In genomic region chr19:7545904-7546303, GRCh38 we compare ENCODE assay signal across 19 cellular contexts. TPM values are rescaled to one million over a fixed set of nuclear protein-coding genes. Genes with fewer than 3 reads are reported as not detected.
DNase-seq lines count a peak whose midpoint lies in the region; ATAC-seq, FAIRE-seq and TF ChIP-seq lines count a peak whose summit lies in the region.
"Had no signal": no experiment of that assay in that cellular context is flagged by ENCODE, and none has a peak within 500 bp of the region (broad histone marks: within the 10 kb centered on the region; RNA-seq: fewer than 3 reads in every experiment).

No MANE protein-coding gene starts in this region.

- H3K36me3 Mint-ChIP-seq in CD14-positive monocyte: peaks cover 48 to 64% of the 10 kb centered on the region in 2 donors
- peaks cover 57% of the 10 kb centered on the region for H3K36me3 Mint-ChIP-seq in activated CD8-positive, alpha-beta T cell treated with anti-CD3 and anti-CD28 coated beads, Interleukin-2, amount 10 ng/mL, durations not matched to agents 7 days and 5 days (ENCODE audit: low read depth)
- peaks cover 0 to 23% (median 9%) of the 10 kb centered on the region in 5 donors for H3K36me3 Mint-ChIP-seq in naive thymus-derived CD4-positive, alpha-beta T cell

- no peak for TF ChIP-seq POLR2A in GM12891 (IDR thresholded peaks at IDR 0.05; ENCODE audit: low read depth, low read length)

- CTCF ChIA-PET in activated CD8-positive, alpha-beta T cell treated with anti-CD3 and anti-CD28 coated beads, Interleukin-2, amount 10 ng/mL, durations not matched to agents 7 days and 5 days (lab: Charles Lee): interaction anchor here (3.4 kb wide), 1 partner anchor 22 kb away, joined by 18 read pairs; no protein-coding TSS in a partner anchor
- CTCF ChIA-PET in naive thymus-derived CD4-positive, alpha-beta T cell (lab: Charles Lee): no interaction called here

- peaks cover 44% of the 10 kb centered on the region for H3K4me1 Mint-ChIP-seq in CD14-positive monocyte
- peaks cover 54% of the 10 kb centered on the region for H3K4me1 Mint-ChIP-seq in activated CD8-positive, alpha-beta T cell treated with anti-CD3 and anti-CD28 coated beads, Interleukin-2, amount 10 ng/mL, durations not matched to agents 7 days and 5 days (ENCODE audit: low read depth)
- peaks cover 0 to 24% (median 9%) of the 10 kb centered on the region in 7 donors for H3K4me1 Mint-ChIP-seq in naive thymus-derived CD4-positive, alpha-beta T cell

- 73% methylated on average over 1 of the region's 1 CpG for WGBS in right cardiac atrium
- 91 to 100% methylated on average over 1 of the region's 1 CpG for WGBS in pancreas, 2 donors

- H3K9me3 ChIP-seq in naive thymus-derived CD4-positive, alpha-beta T cell (ENCODE audit: control insufficient read depth in 2 of 3, low read length in 3 of 3): no peaks in the 10 kb centered on the region
- H3K9me3 ChIP-seq in right cardiac atrium (ENCODE audit: control insufficient read depth, low read length) (no peaks in the 10 kb centered on the region), pancreas (no peaks in the 10 kb centered on the region)
- H3K9me3 ChIP-seq: prostate gland had no signal

- peak; percentile 78 for DNase-seq in CD14-positive monocyte (ENCODE audit: low spot score)
- DNase-seq in GM12891 (ENCODE audit: insufficient read length, low spot score): no peak
- no peak for DNase-seq in activated CD8-positive, alpha-beta T cell treated with anti-CD3 and anti-CD28 coated beads, Interleukin-2, amount 10 ng/mL, durations not matched to agents 7 days and 5 days
- no peak for DNase-seq in naive thymus-derived CD4-positive, alpha-beta T cell
- no peak for DNase-seq in DMS79 treated with DMSO at 0.1 percent for 48 hours (lab: John Stamatoyannopoulos, UW)
- no peak for DNase-seq in right cardiac atrium
- DNase-seq in pancreas: no peak
- DNase-seq: activated CD8-positive, alpha-beta memory T cell treated with anti-CD3 and anti-CD28 coated beads, Interleukin-2, amount 50 U/mL, for 48 hours; amniotic stem cell; C1 segment of cervical spinal cord; foreskin fibroblast; NCI-H1694; NCI-H446; substantia nigra had no signal

- H3K36me3 ChIP-seq in naive thymus-derived CD4-positive, alpha-beta T cell (ENCODE audit: control insufficient read depth in 2 of 3, insufficient read depth in 3 of 3, low read length in 3 of 3): peaks cover 0 to 41% (median 0%) of the 10 kb centered on the region in 3 experiments
- peaks cover 0 to 8% (median 5%) of the 10 kb centered on the region in 3 donors for H3K36me3 ChIP-seq in pancreas

- H3K4me1 ChIP-seq in naive thymus-derived CD4-positive, alpha-beta T cell (ENCODE audit: control insufficient read depth in 2 of 2, insufficient read depth in 2 of 2, low read length in 2 of 2): no peaks in the 10 kb centered on the region
- H3K4me1 ChIP-seq in right cardiac atrium (ENCODE audit: control insufficient read depth, insufficient read depth, low read length) (no peaks in the 10 kb centered on the region), pancreas (no peaks in the 10 kb centered on the region)
- H3K4me1 ChIP-seq: prostate gland had no signal

- intact Hi-C loops in CD14-positive monocyte (cut with micrococcal nuclease): loop anchor here in 1 of 2 donors (10.0 kb wide), 1 partner anchor 109 kb away; no protein-coding TSS in a partner anchor
- intact Hi-C loops in naive thymus-derived CD4-positive, alpha-beta T cell (cut with micrococcal nuclease): no loop called here
- intact Hi-C loops in right cardiac atrium (cut with DNase I): no loop called here
- intact Hi-C loops in pancreas (cut with DNase I): loop anchor here in 1 of 3 donors (10.0 kb wide), 1 partner anchor 181 kb away; no protein-coding TSS in a partner anchor

- POLR2A ChIA-PET in activated CD8-positive, alpha-beta T cell treated with anti-CD3 and anti-CD28 coated beads, Interleukin-2, amount 10 ng/mL, durations not matched to agents 7 days and 5 days (lab: Charles Lee): no interaction called here
- POLR2A ChIA-PET in naive thymus-derived CD4-positive, alpha-beta T cell (lab: Charles Lee): no interaction called here

- no peak overlapping the region for H3K4me3 ChIP-seq in naive thymus-derived CD4-positive, alpha-beta T cell (ENCODE audit: low read length)
- H3K4me3 ChIP-seq in right cardiac atrium (ENCODE audit: low read length): no peak overlapping the region
- H3K4me3 ChIP-seq in pancreas: no peak overlapping the region
- H3K4me3 ChIP-seq: prostate gland had no signal

- peak; percentile 21 for ATAC-seq in activated CD8-positive, alpha-beta T cell treated with anti-CD3 and anti-CD28 coated beads, Interleukin-2, amount 10 ng/mL, durations not matched to agents 7 days and 5 days
- ATAC-seq in naive thymus-derived CD4-positive, alpha-beta T cell: peak; percentile 47
- no peak for ATAC-seq in right cardiac atrium
- ATAC-seq in pancreas: no peak
- ATAC-seq: left lobe of liver had no signal

- TF ChIP-seq CTCF in CD14-positive monocyte (IDR thresholded peaks at IDR 0.05) (no peak), pancreas (IDR thresholded peaks at IDR 0.05) (no peak)

- H3K4me3 Mint-ChIP-seq in CD14-positive monocyte: no peak overlapping the region
- peak overlapping the region; percentile 3 for H3K4me3 Mint-ChIP-seq in activated CD8-positive, alpha-beta T cell treated with anti-CD3 and anti-CD28 coated beads, Interleukin-2, amount 10 ng/mL, durations not matched to agents 7 days and 5 days
- H3K4me3 Mint-ChIP-seq in naive thymus-derived CD4-positive, alpha-beta T cell: peak overlapping the region in 1 of 10 donors; percentile 21

- H3K27me3 Mint-ChIP-seq in CD14-positive monocyte (ENCODE audit: low read depth in 3 of 3): no peaks in the 10 kb centered on the region
- no peaks in the 10 kb centered on the region for H3K27me3 Mint-ChIP-seq in activated CD8-positive, alpha-beta T cell treated with anti-CD3 and anti-CD28 coated beads, Interleukin-2, amount 10 ng/mL, durations not matched to agents 7 days and 5 days (ENCODE audit: low read depth)
- no peaks in the 10 kb centered on the region for H3K27me3 Mint-ChIP-seq in naive thymus-derived CD4-positive, alpha-beta T cell

- H3K9me3 Mint-ChIP-seq in CD14-positive monocyte: peaks cover 0 to 1% (median 0%) of the 10 kb centered on the region in 7 donors
- no peaks in the 10 kb centered on the region for H3K9me3 Mint-ChIP-seq in activated CD8-positive, alpha-beta T cell treated with anti-CD3 and anti-CD28 coated beads, Interleukin-2, amount 10 ng/mL, durations not matched to agents 7 days and 5 days (ENCODE audit: insufficient read depth)
- no peaks in the 10 kb centered on the region for H3K9me3 Mint-ChIP-seq in naive thymus-derived CD4-positive, alpha-beta T cell

- no peak overlapping the region for H3K27ac ChIP-seq in naive thymus-derived CD4-positive, alpha-beta T cell (ENCODE audit: low read depth, low read length)
- H3K27ac ChIP-seq in right cardiac atrium (ENCODE audit: low read length) (no peak overlapping the region), pancreas (no peak overlapping the region)
- H3K27ac ChIP-seq: prostate gland had no signal

- H3K27me3 ChIP-seq in naive thymus-derived CD4-positive, alpha-beta T cell (ENCODE audit: control insufficient read depth in 2 of 2, insufficient read depth in 2 of 2, low read length in 2 of 2): no peaks in the 10 kb centered on the region
- H3K27me3 ChIP-seq in right cardiac atrium (ENCODE audit: control insufficient read depth, insufficient read depth) (no peaks in the 10 kb centered on the region), pancreas (no peaks in the 10 kb centered on the region)

- peak overlapping the region; percentile 98 to 100 (median 99) for H3K27ac Mint-ChIP-seq in CD14-positive monocyte
- H3K27ac Mint-ChIP-seq in activated CD8-positive, alpha-beta T cell treated with anti-CD3 and anti-CD28 coated beads, Interleukin-2, amount 10 ng/mL, durations not matched to agents 7 days and 5 days: peak overlapping the region; percentile 68
- peak overlapping the region in 7 of 9 donors; percentile 0 to 80 (median 34) for H3K27ac Mint-ChIP-seq in naive thymus-derived CD4-positive, alpha-beta T cell

- no peak for FAIRE-seq in GM12891 (lab: Jason Lieb, UNC)
- FAIRE-seq in pancreas (lab: Jason Lieb, UNC): no peak
- FAIRE-seq: H1 had no signal

RNA-seq across cellular contexts. Expression of gene PNPLA6, which starts 10.4 kb away (rescaled TPM):
- polyA plus RNA-seq in CD14-positive monocyte (10 to 100 TPM; 11.2 to 14.4 TPM), right cardiac atrium (33.5 TPM), pancreas (10 to 100 TPM; 53.7 to 86.2 TPM)
- polyA plus RNA-seq in GM12891 (2012; ENCODE audit: low read depth, missing spikeins): 51.3 TPM
- 100 to 1,000 TPM; 166 to 173 TPM for total RNA-seq in activated CD8-positive, alpha-beta T cell treated with anti-CD3 and anti-CD28 coated beads, Interleukin-2, amount 10 ng/mL, durations not matched to agents 7 days and 5 days
- 100 to 1,000 TPM in 4 of 5 experiments, 10 to 100 TPM in 1; 82.0 to 157 (median 133) TPM for total RNA-seq in naive thymus-derived CD4-positive, alpha-beta T cell
- 10 to 100 TPM in 1 of 2 donors, 1 to 10 TPM in 1; 5.3 to 12.7 TPM for polyA plus RNA-seq in naive thymus-derived CD4-positive, alpha-beta T cell
- total RNA-seq in right cardiac atrium (10 to 100 TPM; 53.4 to 70.9 (median 65.4) TPM), pancreas (10 to 100 TPM; 25.4 to 65.2 (median 32.8) TPM)

RNA-seq across cellular contexts. Expression of gene MCOLN1, which starts 23.5 kb away (rescaled TPM):
- 10 to 100 TPM; 32.8 to 34.3 TPM for polyA plus RNA-seq in CD14-positive monocyte
- polyA plus RNA-seq in GM12891 (2012; ENCODE audit: low read depth, missing spikeins): 5.8 TPM
- 10 to 100 TPM; 16.2 to 17.7 TPM for total RNA-seq in activated CD8-positive, alpha-beta T cell treated with anti-CD3 and anti-CD28 coated beads, Interleukin-2, amount 10 ng/mL, durations not matched to agents 7 days and 5 days
- total RNA-seq in naive thymus-derived CD4-positive, alpha-beta T cell: 10 to 100 TPM; 13.8 to 49.2 (median 18.1) TPM
- 10 to 100 TPM in 1 of 2 donors, 1 to 10 TPM in 1; 8.8 to 11.7 TPM for polyA plus RNA-seq in naive thymus-derived CD4-positive, alpha-beta T cell
- 10 to 100 TPM; 19.5 to 24.4 (median 21.8) TPM for total RNA-seq in right cardiac atrium
- polyA plus RNA-seq in right cardiac atrium: 20.7 TPM
- 10 to 100 TPM in 2 of 6 donors, 1 to 10 TPM in 4; 6.9 to 16.8 (median 9.3) TPM for total RNA-seq in pancreas
- 10 to 100 TPM; 33.5 to 35.4 TPM for polyA plus RNA-seq in pancreas

RNA-seq across cellular contexts. Expression of gene ZNF358, which starts 30.0 kb away (rescaled TPM):
- 1 to 10 TPM in 1 of 2 donors, under 1 TPM in 1; 0.41 to 1.0 TPM for polyA plus RNA-seq in CD14-positive monocyte
- 6.6 TPM for polyA plus RNA-seq in GM12891 (2012; ENCODE audit: low read depth, missing spikeins)
- 1 to 10 TPM; 5.8 to 7.9 TPM for total RNA-seq in activated CD8-positive, alpha-beta T cell treated with anti-CD3 and anti-CD28 coated beads, Interleukin-2, amount 10 ng/mL, durations not matched to agents 7 days and 5 days
- 10 to 100 TPM in 1 of 5 experiments, 1 to 10 TPM in 4; 5.7 to 10.1 (median 7.2) TPM for total RNA-seq in naive thymus-derived CD4-positive, alpha-beta T cell
- polyA plus RNA-seq in naive thymus-derived CD4-positive, alpha-beta T cell: 1 to 10 TPM; 1.4 to 2.6 TPM
- 100 to 1,000 TPM; 101 to 120 (median 115) TPM for total RNA-seq in right cardiac atrium
- polyA plus RNA-seq in right cardiac atrium: 143 TPM
- 10 to 100 TPM; 22.6 to 33.9 (median 23.3) TPM for total RNA-seq in pancreas
- polyA plus RNA-seq in pancreas: 10 to 100 TPM; 35.5 to 68.8 TPM

RNA-seq across cellular contexts. Expression of gene CAMSAP3, which starts 49.8 kb away (rescaled TPM):
- not detected for polyA plus RNA-seq in CD14-positive monocyte
- polyA plus RNA-seq in GM12891 (2012; ENCODE audit: low read depth, missing spikeins): 2.4 TPM
- total RNA-seq in activated CD8-positive, alpha-beta T cell treated with anti-CD3 and anti-CD28 coated beads, Interleukin-2, amount 10 ng/mL, durations not matched to agents 7 days and 5 days: under 1 TPM; 0.34 to 0.42 TPM
- under 1 TPM in 4 of 5 experiments, not detected in 1; 0.16 to 0.76 (median 0.35) TPM for total RNA-seq in naive thymus-derived CD4-positive, alpha-beta T cell
- polyA plus RNA-seq in naive thymus-derived CD4-positive, alpha-beta T cell: under 1 TPM; 0.06 to 0.07 TPM
- total RNA-seq in right cardiac atrium: under 1 TPM; 0.20 to 0.71 (median 0.38) TPM
- 0.29 TPM for polyA plus RNA-seq in right cardiac atrium
- total RNA-seq in pancreas: 10 to 100 TPM; 12.1 to 25.5 (median 20.6) TPM
- polyA plus RNA-seq in pancreas: 10 to 100 TPM; 52.6 to 64.5 TPM
- total RNA-seq: HT1080, myocyte had no signal

RNA-seq across cellular contexts. Expression of gene PEX11G, which starts 57.1 kb away (rescaled TPM):
- 1 to 10 TPM; 1.4 to 3.0 TPM for polyA plus RNA-seq in CD14-positive monocyte
- polyA plus RNA-seq in GM12891 (2012; ENCODE audit: low read depth, missing spikeins): 2.3 TPM
- total RNA-seq in activated CD8-positive, alpha-beta T cell treated with anti-CD3 and anti-CD28 coated beads, Interleukin-2, amount 10 ng/mL, durations not matched to agents 7 days and 5 days: 1 to 10 TPM in 1 of 2 experiments, under 1 TPM in 1; 0.99 to 1.5 TPM
- 1 to 10 TPM in 1 of 5 experiments, under 1 TPM in 4; 0.59 to 1.2 (median 0.76) TPM for total RNA-seq in naive thymus-derived CD4-positive, alpha-beta T cell
- polyA plus RNA-seq in naive thymus-derived CD4-positive, alpha-beta T cell: 1 to 10 TPM in 1 of 2 donors, under 1 TPM in 1; 0.89 to 1.6 TPM
- total RNA-seq in right cardiac atrium: 1 to 10 TPM; 1.5 to 2.5 (median 2.3) TPM
- 3.2 TPM for polyA plus RNA-seq in right cardiac atrium
- 1 to 10 TPM; 1.5 to 3.2 (median 2.2) TPM for total RNA-seq in pancreas
- 1 to 10 TPM; 5.9 to 6.8 TPM for polyA plus RNA-seq in pancreas
- total RNA-seq: HT1080 had no signal

Comparison
In these comparisons a context has a peak if more than half of its experiments do, and no peak if none do; other contexts are left out.
1. H3K27ac Mint-ChIP-seq: peak in every context shown above with its lines; median percentile 99 in CD14-positive monocyte; 68 in activated CD8-positive, alpha-beta T cell treated with anti-CD3 and anti-CD28 coated beads, Interleukin-2, amount 10 ng/mL, durations not matched to agents 7 days and 5 days; 34 in naive thymus-derived CD4-positive, alpha-beta T cell.
2. ATAC-seq: peak in activated CD8-positive, alpha-beta T cell treated with anti-CD3 and anti-CD28 coated beads, Interleukin-2, amount 10 ng/mL, durations not matched to agents 7 days and 5 days (single experiment) and naive thymus-derived CD4-positive, alpha-beta T cell (single experiment); none in right cardiac atrium (0 of 2) and pancreas (0 of 4).